In the genomic region with DNA sequence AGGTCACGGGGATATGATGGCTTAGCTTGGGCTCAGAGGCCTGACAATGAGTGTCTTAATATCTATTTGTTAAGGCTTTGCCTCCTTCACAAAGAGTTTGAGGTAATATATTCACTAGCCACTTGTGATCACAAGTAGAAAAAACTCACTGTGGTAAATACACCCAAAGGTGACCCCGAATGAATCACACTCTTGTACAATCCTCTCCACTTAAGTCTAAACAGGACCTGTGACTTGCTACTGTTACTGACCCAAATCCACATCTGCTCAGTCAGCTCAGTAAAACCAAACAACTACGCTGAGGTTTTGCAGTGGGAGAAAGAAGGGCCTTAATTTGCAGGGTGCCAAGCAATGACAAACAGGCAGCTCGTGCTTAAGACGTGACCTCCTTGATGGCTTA, we compare ENCODE assay signal across 19 cellular contexts.
"Had no signal": no experiment of that assay in that cellular context is flagged by ENCODE, and none has a peak within 500 bp of the region (broad histone marks: within the 10 kb centered on the region; RNA-seq: fewer than 3 reads in every experiment).

No MANE protein-coding gene starts in this region.

- DNase-seq: IMR-90, Kasumi-1, KG1, MM.1S, NCI-H1092 treated with DMSO at 0.1 percent for 48 hours, NCI-H1436 treated with DMSO at 0.1 percent for 48 hours, NCI-H1694, NCI-H187 treated with DMSO at 0.1 percent for 48 hours, NCI-H2029 treated with DMSO at 0.1 percent for 48 hours, NCI-H2171 treated with DMSO at 0.1 percent for 48 hours, NCI-H345, NCI-H446 treated with DMSO at 0.1 percent for 48 hours, NCI-H510A treated with DMSO at 0.1 percent for 48 hours, NCI-H526, SHP77, SK-N-SH had no signal

- ATAC-seq: HepG2, Panc1 had no signal

- H3K9ac ChIP-seq: SK-N-SH had no signal

- H3K9me3 ChIP-seq: SK-N-SH had no signal

- H3K9me2 ChIP-seq: SK-N-SH had no signal

- FAIRE-seq: HepG2 had no signal

- H3K27ac ChIP-seq: RWPE1 had no signal

- H3K4me2 ChIP-seq: SK-N-SH had no signal
